ENCODE assay signal across 24 cellular contexts in genomic region chr6:108735310-108735990, GRCh38.
DNase-seq lines count a peak whose midpoint lies in the region; ATAC-seq, FAIRE-seq and TF ChIP-seq lines count a peak whose summit lies in the region.
"Had no signal": no experiment of that assay in that cellular context is flagged by ENCODE, and none has a peak within 500 bp of the region (broad histone marks: within the 10 kb centered on the region; RNA-seq: fewer than 3 reads in every experiment).

No MANE protein-coding gene starts in this region.

- WGBS in A549 (ENCODE audit: missing lambda C conversion rate) = 78% methylated on average over 2 of the region's 2 CpGs
- 51 to 100% methylated on average over 1 to 2 of the region's 2 CpGs for WGBS in gastroesophageal sphincter (ENCODE audit: low coverage in 1 of 2), 2 donors

- no peak for TF ChIP-seq CTCF in A549 (IDR thresholded peaks at IDR 0.05)
- no peak for TF ChIP-seq CTCF in bronchial epithelial cell (IDR thresholded peaks at IDR 0.05; ENCODE audit: insufficient read depth, low read length, severe bottlenecking)
- no peak for TF ChIP-seq CTCF in gastroesophageal sphincter (IDR thresholded peaks at IDR 0.05)

- H3K27me3 ChIP-seq in bronchial epithelial cell (ENCODE audit: control insufficient read depth, insufficient read depth, low read length) (no peaks in the 10 kb centered on the region), gastroesophageal sphincter (no peaks in the 10 kb centered on the region)
- H3K27me3 ChIP-seq: BLaER1, SJSA1 had no signal

- H3K36me3 ChIP-seq in bronchial epithelial cell (ENCODE audit: control insufficient read depth, insufficient read depth, low read length) (no peaks in the 10 kb centered on the region), gastroesophageal sphincter (no peaks in the 10 kb centered on the region)
- H3K36me3 ChIP-seq: BLaER1, SJSA1 had no signal

- H3K27ac ChIP-seq in A549 (peak overlapping the region in 1 of 2 experiments; percentile 56; a peak in 1 of 6 replicates), gastroesophageal sphincter (no peak overlapping the region)
- H3K27ac ChIP-seq: BLaER1 had no signal

- CTCF ChIA-PET in A549 (lab: Yijun Ruan, JAX) = no interaction called here

- no peak for TF ChIP-seq RAD21 in A549 (conservative IDR thresholded peaks at IDR 0.05 in 1 of 2, IDR thresholded peaks at IDR 0.05 in 1 of 2)

- POLR2A ChIA-PET in A549 (lab: Yijun Ruan, JAX) = no interaction called here

- TF ChIP-seq EP300 in A549 (IDR thresholded peaks at IDR 0.05) (no peak), gastroesophageal sphincter (IDR thresholded peaks at IDR 0.05) (no peak)

- H3K4me1 ChIP-seq in A549 (peaks cover 37% of the 10 kb centered on the region; the same call in 1 of the 3 replicates), gastroesophageal sphincter (no peaks in the 10 kb centered on the region)

- DNase-seq in A549 (ENCODE audit: low read depth in 1 of 2, low spot score in 1 of 2) (no peak), M059J (ENCODE audit: low read depth) (peak; percentile 89), bronchial epithelial cell (ENCODE audit: low read depth) (peak; percentile 72), kidney tubule cell (ENCODE audit: low spot score) (peak; percentile 71), anterior cingulate cortex (lab: John Stamatoyannopoulos, UW) (no peak), hypothalamus (lab: John Stamatoyannopoulos, UW) (no peak)
- DNase-seq: activated CD4-positive, alpha-beta T cell treated with anti-CD3 and anti-CD28 coated beads for 36 hours; activated naive CD4-positive, alpha-beta T cell treated with anti-CD3 and anti-CD28 coated beads for 36 hours; DND-41; HCEC 1CT; left cardiac atrium; naive B cell; NCI-H1417; NCI-H446 treated with DMSO at 0.1 percent for 48 hours; stimulated activated CD4-positive, alpha-beta T cell treated with anti-CD3 and anti-CD28 coated beads, Interleukin-1b, Interleukin-23, amount 100 ng/mL, for 48 hours had no signal

- H3K9me3 ChIP-seq in A549 (no peaks in the 10 kb centered on the region), gastroesophageal sphincter (no peaks in the 10 kb centered on the region)
- H3K9me3 ChIP-seq: BLaER1, SJSA1 had no signal

- FAIRE-seq in A549 (lab: Jason Lieb, UNC) (no peak), bronchial epithelial cell (lab: Jason Lieb, UNC) (no peak)
- FAIRE-seq: A204.1, colon, GM12878, urothelium cell line had no signal

- H3K4me2 ChIP-seq in A549 = 0 out of 3 replicates have a peak overlapping the region, but pooled peaks have one; percentile 6
- H3K4me2 ChIP-seq: BLaER1 had no signal

- H3K4me3 ChIP-seq in A549 = no peak overlapping the region
- no peak overlapping the region for H3K4me3 ChIP-seq in bronchial epithelial cell (ENCODE audit: low read depth, low read length)
- H3K4me3 ChIP-seq in gastroesophageal sphincter = no peak overlapping the region
- H3K4me3 ChIP-seq: BLaER1, GM12878, SJSA1, skin epidermis had no signal

- no peak for TF ChIP-seq POLR2A in A549 (IDR thresholded peaks at IDR 0.05; ENCODE audit: low read length)
- TF ChIP-seq POLR2A in gastroesophageal sphincter (IDR thresholded peaks at IDR 0.05) = no peak

- ATAC-seq in A549 = no peak
- ATAC-seq in gastroesophageal sphincter = no peak
- no peak for ATAC-seq in GM19397 (IDR thresholded peaks at IDR 0.05; ENCODE audit: unreplicated experiment)
- ATAC-seq: activated CD4-positive, alpha-beta T cell treated with anti-CD3 and anti-CD28 coated beads for 36 hours; GM12878; left cardiac atrium had no signal

TF ChIP-seq in A549, 52 proteins besides CTCF, POLR2A, EP300 and RAD21:
- TF ChIP-seq RARB (CRISPR knock-in tag; IDR thresholded peaks at IDR 0.05) (no peak), CHD2 (IDR thresholded peaks at IDR 0.05; ENCODE audit: low read length, partially characterized antibody) (no peak), BCL3 (IDR thresholded peaks at IDR 0.05) (no peak), HDAC2 (IDR thresholded peaks at IDR 0.05) (no peak), RCOR1 (IDR thresholded peaks at IDR 0.05; ENCODE audit: low read depth, low read length) (no peak), EHMT2 (IDR thresholded peaks at IDR 0.05; ENCODE audit: low read depth) (no peak), EHF (CRISPR knock-in tag; IDR thresholded peaks at IDR 0.05) (no peak), NPAS2 (CRISPR knock-in tag; IDR thresholded peaks at IDR 0.05; ENCODE audit: borderline replicate concordance) (no peak), CHD4 (IDR thresholded peaks at IDR 0.05; ENCODE audit: borderline replicate concordance) (no peak), JUNB (IDR thresholded peaks at IDR 0.05) (no peak), GATA3 (IDR thresholded peaks at IDR 0.05; ENCODE audit: borderline replicate concordance) (no peak), TP53 (CRISPR knock-in tag; IDR thresholded peaks at IDR 0.05) (no peak), MAX (IDR thresholded peaks at IDR 0.05) (no peak), ZSCAN20 (CRISPR knock-in tag; IDR thresholded peaks at IDR 0.05) (no peak), PBX3 (IDR thresholded peaks at IDR 0.05) (no peak), KDM1A (IDR thresholded peaks at IDR 0.05; ENCODE audit: low read depth) (no peak)
- TF ChIP-seq, protein P1, sequence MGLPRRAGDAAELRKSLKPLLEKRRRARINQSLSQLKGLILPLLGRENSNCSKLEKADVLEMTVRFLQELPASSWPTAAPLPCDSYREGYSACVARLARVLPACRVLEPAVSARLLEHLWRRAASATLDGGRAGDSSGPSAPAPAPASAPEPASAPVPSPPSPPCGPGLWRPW (IDR thresholded peaks at IDR 0.05) = no peak
- TF ChIP-seq, protein P2, sequence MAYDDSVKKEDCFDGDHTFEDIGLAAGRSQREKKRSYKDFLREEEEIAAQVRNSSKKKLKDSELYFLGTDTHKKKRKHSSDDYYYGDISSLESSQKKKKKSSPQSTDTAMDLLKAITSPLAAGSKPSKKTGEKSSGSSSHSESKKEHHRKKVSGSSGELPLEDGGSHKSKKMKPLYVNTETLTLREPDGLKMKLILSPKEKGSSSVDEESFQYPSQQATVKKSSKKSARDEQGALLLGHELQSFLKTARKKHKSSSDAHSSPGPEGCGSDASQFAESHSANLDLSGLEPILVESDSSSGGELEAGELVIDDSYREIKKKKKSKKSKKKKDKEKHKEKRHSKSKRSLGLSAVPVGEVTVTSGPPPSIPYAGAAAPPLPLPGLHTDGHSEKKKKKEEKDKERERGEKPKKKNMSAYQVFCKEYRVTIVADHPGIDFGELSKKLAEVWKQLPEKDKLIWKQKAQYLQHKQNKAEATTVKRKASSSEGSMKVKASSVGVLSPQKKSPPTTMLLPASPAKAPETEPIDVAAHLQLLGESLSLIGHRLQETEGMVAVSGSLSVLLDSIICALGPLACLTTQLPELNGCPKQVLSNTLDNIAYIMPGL (CRISPR knock-in tag; IDR thresholded peaks at IDR 0.05; ENCODE audit: borderline replicate concordance) = no peak

Comparison
In these comparisons a context has a peak if more than half of its experiments do, and no peak if none do; other contexts are left out.
1. DNase-seq: peak in M059J (single experiment), bronchial epithelial cell (single experiment) and kidney tubule cell (single experiment); none in A549 (0 of 2), anterior cingulate cortex (0 of 58) and hypothalamus (0 of 51).